In genomic region chr2:55371387-55371786, GRCh38 we compare ENCODE assay signal across 23 cellular contexts.
"Had no signal": no experiment of that assay in that cellular context is flagged by ENCODE, and none has a peak within 500 bp of the region (broad histone marks: within the 10 kb centered on the region; RNA-seq: fewer than 3 reads in every experiment).

No MANE protein-coding gene starts in this region.

- H3K36me3 ChIP-seq: brain microvascular endothelial cell, Peyer's patch, SJSA1 had no signal

- H3K4me3 Mint-ChIP-seq: activated naive CD4-positive, alpha-beta T cell treated with anti-CD3 and anti-CD28 coated beads for 36 hours; activated naive CD8-positive, alpha-beta T cell; activated T-cell treated with anti-CD3 and anti-CD28 coated beads, Interleukin-2, amount 50 U/mL, for 4 hours; T-helper 1 cell treated with Interleukin-12 subunit alpha and Interleukin-12 subunit beta and Interleukin-4 antibody, amounts not matched to agents 30 μg/mL and 1 μg/mL, for 36 hours; WTC11 had no signal

- H3K4me3 ChIP-seq: cardiac muscle cell, K562, Peyer's patch, SJSA1 had no signal

- H3K27me3 Mint-ChIP-seq: activated naive CD8-positive, alpha-beta T cell had no signal

- H3K4me1 ChIP-seq: Peyer's patch, SJSA1 had no signal

- DNase-seq: activated CD4-positive, alpha-beta T cell treated with anti-CD3 and anti-CD28 coated beads for 48 hours; activated CD4-positive, alpha-beta T cell treated with anti-CD3 and anti-CD28 coated beads, Interleukin-2, amount 50 U/mL, for 48 hours; activated CD4-positive, CD25-positive, alpha-beta regulatory T cell treated with anti-CD3 and anti-CD28 coated beads, Interleukin-2, amount 50 U/mL, for 72 hours; activated CD8-positive, alpha-beta memory T cell treated with anti-CD3 and anti-CD28 coated beads for 24 hours; activated gamma-delta T cell; activated naive CD4-positive, alpha-beta T cell treated with anti-CD3 and anti-CD28 coated beads for 36 hours; activated T-cell treated with anti-CD3 and anti-CD28 coated beads, Interleukin-2, amount 50 U/mL, for 4 hours; brain microvascular endothelial cell; NCI-H1048; NCI-H146; NCI-H187 treated with DMSO at 0.1 percent for 48 hours; NCI-H2081 treated with DMSO at 0.1 percent for 48 hours; NCI-H446; NCI-H524; Peyer's patch; SHP77 had no signal

- H3K27ac Mint-ChIP-seq: activated naive CD4-positive, alpha-beta T cell treated with anti-CD3 and anti-CD28 coated beads for 36 hours; activated naive CD8-positive, alpha-beta T cell; T-helper 1 cell treated with Interleukin-12 subunit alpha and Interleukin-12 subunit beta and Interleukin-4 antibody, amounts not matched to agents 30 μg/mL and 1 μg/mL, for 36 hours; WTC11 had no signal

- H3K36me3 Mint-ChIP-seq: WTC11 had no signal

- H3K9me3 ChIP-seq: Peyer's patch, SJSA1 had no signal

- H3K27me3 ChIP-seq: brain microvascular endothelial cell, cardiac muscle cell, Peyer's patch, SJSA1 had no signal

- H3K9me3 Mint-ChIP-seq: activated naive CD4-positive, alpha-beta T cell treated with anti-CD3 and anti-CD28 coated beads for 36 hours; activated T-cell treated with anti-CD3 and anti-CD28 coated beads, Interleukin-2, amount 50 U/mL, for 4 hours; T-helper 1 cell treated with Interleukin-12 subunit alpha and Interleukin-12 subunit beta and Interleukin-4 antibody, amounts not matched to agents 30 μg/mL and 1 μg/mL, for 36 hours; WTC11 had no signal

- H3K4me1 Mint-ChIP-seq: WTC11 had no signal

- ATAC-seq: activated T-cell treated with anti-CD3 and anti-CD28 coated beads, Interleukin-2, amount 50 U/mL, for 4 hours; K562; SK-N-SH treated with all-trans-retinoic acid at 6 μM for 48 hours; WTC11 had no signal

- H3K27ac ChIP-seq: brain microvascular endothelial cell, cardiac muscle cell, Peyer's patch, SJSA1 had no signal
